1 cellular context compared by ENCODE assay signal in the genomic region with DNA sequence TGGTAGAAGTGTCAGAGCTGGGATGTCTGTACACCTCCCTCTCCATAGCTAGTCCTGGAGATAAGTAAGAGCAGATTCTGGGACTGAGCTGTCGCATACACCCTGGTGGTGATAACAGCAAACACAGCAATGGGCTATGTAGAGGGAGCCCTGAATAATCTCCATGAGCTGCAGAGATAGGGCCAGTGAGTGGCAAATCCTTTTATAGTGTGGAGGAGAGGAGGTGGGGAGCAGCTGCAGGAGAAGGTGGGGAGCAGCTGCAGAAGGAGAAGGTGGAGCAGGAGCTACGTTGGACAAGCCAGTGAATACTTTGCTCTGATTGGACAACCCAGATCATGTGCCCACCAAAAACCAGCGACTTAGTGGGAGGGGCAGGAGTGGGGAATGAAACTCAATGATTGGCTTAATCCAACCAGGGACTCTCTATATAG.
TF ChIP-seq lines count a peak whose summit lies in the region.

No MANE protein-coding gene starts in this region.

TF ChIP-seq in IMR-90, 13 proteins besides CTCF, POLR2A, EP300 and RAD21:
- TF ChIP-seq CHD1 (IDR thresholded peaks at IDR 0.05; ENCODE audit: low read depth, low read length), result no peak
- TF ChIP-seq, protein P1, sequence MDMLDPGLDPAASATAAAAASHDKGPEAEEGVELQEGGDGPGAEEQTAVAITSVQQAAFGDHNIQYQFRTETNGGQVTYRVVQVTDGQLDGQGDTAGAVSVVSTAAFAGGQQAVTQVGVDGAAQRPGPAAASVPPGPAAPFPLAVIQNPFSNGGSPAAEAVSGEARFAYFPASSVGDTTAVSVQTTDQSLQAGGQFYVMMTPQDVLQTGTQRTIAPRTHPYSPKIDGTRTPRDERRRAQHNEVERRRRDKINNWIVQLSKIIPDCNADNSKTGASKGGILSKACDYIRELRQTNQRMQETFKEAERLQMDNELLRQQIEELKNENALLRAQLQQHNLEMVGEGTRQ (IDR thresholded peaks at IDR 0.05; ENCODE audit: low read depth, low read length), result peak; percentile 66; the same call in 1 of the 2 replicates
TF ChIP-seq in IMR-90: peak in this region for 1.
